13 cellular contexts compared by ENCODE assay signal in genomic region chr5:150989695-150990094, GRCh38. TPM values are rescaled to one million over a fixed set of nuclear protein-coding genes. Genes with fewer than 3 reads are reported as not detected.
DNase-seq lines count a peak whose midpoint lies in the region; ATAC-seq, FAIRE-seq and TF ChIP-seq lines count a peak whose summit lies in the region.
"Had no signal": no experiment of that assay in that cellular context is flagged by ENCODE, and none has a peak within 500 bp of the region (broad histone marks: within the 10 kb centered on the region; RNA-seq: fewer than 3 reads in every experiment).

No MANE protein-coding gene starts in this region.

- TF ChIP-seq EP300 in SK-N-SH (IDR thresholded peaks at IDR 0.05; ENCODE audit: borderline replicate concordance in 1 of 2, low read depth in 1 of 2, low read length in 1 of 2) (no peak), HepG2 (IDR thresholded peaks at IDR 0.05; ENCODE audit: low read depth in 2 of 2, low read length in 2 of 2) (no peak), HepG2 (CRISPR knock-in tag; IDR thresholded peaks at IDR 0.05; ENCODE audit: borderline replicate concordance) (no peak)

- FAIRE-seq in HepG2 (lab: Jason Lieb, UNC), result no peak

- H3F3A ChIP-seq in SK-N-SH (replicated peaks; ENCODE audit: insufficient read depth), result no peaks in the 10 kb centered on the region

- ATAC-seq in activated CD8-positive, alpha-beta T cell treated with anti-CD3 and anti-CD28 coated beads for 36 hours, result peak; percentile 49
- no peak for ATAC-seq in activated CD8-positive, alpha-beta T cell treated with anti-CD3 and anti-CD28 coated beads, Interleukin-2, amount 10 ng/mL, durations not matched to agents 7 days and 5 days
- ATAC-seq in HepG2 (peak; percentile 72), GM18511 (IDR thresholded peaks at IDR 0.05; ENCODE audit: unreplicated experiment) (no peak), HG03521 (IDR thresholded peaks at IDR 0.05; ENCODE audit: unreplicated experiment) (no peak), GM19035 (IDR thresholded peaks at IDR 0.05; ENCODE audit: unreplicated experiment) (no peak)

- BruUV-seq in HepG2 (replicated peaks; lab: Mats Ljungman, UMichigan), result no TSS peak

- H4K20me1 ChIP-seq in SK-N-SH (ENCODE audit: insufficient read depth) (no peaks in the 10 kb centered on the region), HepG2 (ENCODE audit: insufficient read depth, low read length) (no peaks in the 10 kb centered on the region)

- H3K9me3 ChIP-seq in SK-N-SH, result no peaks in the 10 kb centered on the region
- H3K9me3 ChIP-seq in HepG2 (ENCODE audit: low read length), result no peaks in the 10 kb centered on the region

- POLR2A ChIA-PET in activated CD8-positive, alpha-beta T cell treated with anti-CD3 and anti-CD28 coated beads for 36 hours (lab: Charles Lee), result no interaction called here
- POLR2A ChIA-PET in activated CD8-positive, alpha-beta T cell treated with anti-CD3 and anti-CD28 coated beads, Interleukin-2, amount 10 ng/mL, durations not matched to agents 7 days and 5 days (lab: Charles Lee), result no interaction called here
- POLR2A ChIA-PET in SK-N-SH (lab: Yijun Ruan, JAX), result no interaction called here
- POLR2A ChIA-PET in HepG2 (lab: Yijun Ruan, JAX), result no interaction called here

- H3K4me2 ChIP-seq in SK-N-SH (no peak overlapping the region), HepG2 (ENCODE audit: low read depth, low read length) (no peak overlapping the region)

- H3K4me1 Mint-ChIP-seq in activated CD8-positive, alpha-beta T cell treated with anti-CD3 and anti-CD28 coated beads for 36 hours (ENCODE audit: low read depth), result no peaks in the 10 kb centered on the region
- no peaks in the 10 kb centered on the region for H3K4me1 Mint-ChIP-seq in activated CD8-positive, alpha-beta T cell treated with anti-CD3 and anti-CD28 coated beads, Interleukin-2, amount 10 ng/mL, durations not matched to agents 7 days and 5 days (ENCODE audit: low read depth)
- H3K4me1 Mint-ChIP-seq in HFFc6 (ENCODE audit: low read depth), result no peaks in the 10 kb centered on the region

- no peak for TF ChIP-seq POLR2A in HepG2 (IDR thresholded peaks at IDR 0.05; ENCODE audit: insufficient read depth in 1 of 2, low read depth in 2 of 2, low read length in 2 of 2)

- intact Hi-C loops in activated CD8-positive, alpha-beta T cell treated with anti-CD3 and anti-CD28 coated beads for 36 hours (cut with micrococcal nuclease), result no loop called here
- intact Hi-C loops in HepG2 (cut with micrococcal nuclease; ENCODE audit: unreplicated experiment), result loop anchor here (5.0 kb wide), 1 partner anchor 187 kb away; no protein-coding TSS in a partner anchor

- H3K36me3 ChIP-seq in SK-N-SH (replicated peaks in 1 of 2; ENCODE audit: control insufficient read depth in 1 of 2, insufficient read depth in 2 of 2, low read length in 1 of 2) (no peaks in the 10 kb centered on the region), HepG2 (replicated peaks in 1 of 2; ENCODE audit: control insufficient read depth in 1 of 2, insufficient read depth in 2 of 2, low read length in 2 of 2) (no peaks in the 10 kb centered on the region)
- H3K36me3 ChIP-seq: sigmoid colon had no signal

- H3K9ac ChIP-seq in SK-N-SH, result no peak overlapping the region
- H3K9ac ChIP-seq in HepG2 (ENCODE audit: insufficient read depth, low read depth, low read length), result no peak overlapping the region

- in situ Hi-C loops in HepG2 (cut with HindIII; ENCODE audit: extremely low pct_ligation_motif_present, low pct_unique_long_range_greater_than_20kb), result no loop called here

- TF ChIP-seq CTCF in activated CD8-positive, alpha-beta T cell treated with anti-CD3 and anti-CD28 coated beads for 36 hours (IDR thresholded peaks at IDR 0.05), result peak; percentile 22
- TF ChIP-seq CTCF in HFFc6 (IDR thresholded peaks at IDR 0.05) (peak; percentile 47; the same call in 1 of the 2 replicates), SK-N-SH (IDR thresholded peaks at IDR 0.05) (peak; percentile 32), HepG2 (CRISPR knock-in tag; IDR thresholded peaks at IDR 0.05) (peak; percentile 62)

- H3K27me3 Mint-ChIP-seq in activated CD8-positive, alpha-beta T cell treated with anti-CD3 and anti-CD28 coated beads for 36 hours, result no peaks in the 10 kb centered on the region
- H3K27me3 Mint-ChIP-seq in activated CD8-positive, alpha-beta T cell treated with anti-CD3 and anti-CD28 coated beads, Interleukin-2, amount 10 ng/mL, durations not matched to agents 7 days and 5 days (ENCODE audit: low read depth), result no peaks in the 10 kb centered on the region
- no peaks in the 10 kb centered on the region; the same call in none of the 2 replicates for H3K27me3 Mint-ChIP-seq in HFFc6 (ENCODE audit: insufficient read depth)

- no peaks in the 10 kb centered on the region for H3K79me2 ChIP-seq in SK-N-SH (ENCODE audit: insufficient read depth)
- no peaks in the 10 kb centered on the region for H3K79me2 ChIP-seq in HepG2 (ENCODE audit: insufficient read depth, low read length)

- WGBS in SK-N-SH (ENCODE audit: low lambda C conversion rate), result 53% methylated on average over 3 of the region's 3 CpGs
- WGBS in HepG2 (ENCODE audit: low lambda C conversion rate), result 23% methylated on average over 3 of the region's 3 CpGs

- H3K4me1 ChIP-seq in SK-N-SH (ENCODE audit: control insufficient read depth in 1 of 2, insufficient read depth in 2 of 2, low read depth in 1 of 2, low read length in 1 of 2) (no peaks in the 10 kb centered on the region), HepG2 (ENCODE audit: insufficient read depth, low read length) (peaks cover 30% of the 10 kb centered on the region)
- H3K4me1 ChIP-seq: sigmoid colon had no signal

- no peak for TF ChIP-seq RAD21 in SK-N-SH (IDR thresholded peaks at IDR 0.05; ENCODE audit: low read length)
- no peak for TF ChIP-seq RAD21 in HepG2 (CRISPR knock-in tag; IDR thresholded peaks at IDR 0.05)

- CTCF ChIA-PET in activated CD8-positive, alpha-beta T cell treated with anti-CD3 and anti-CD28 coated beads for 36 hours (lab: Charles Lee), result interaction anchor here (1.2 to 1.6 kb wide), 3 partner anchors 10 to 53 kb away, joined by 3 to 5 read pairs (median 4); no protein-coding TSS in a partner anchor
- CTCF ChIA-PET in activated CD8-positive, alpha-beta T cell treated with anti-CD3 and anti-CD28 coated beads, Interleukin-2, amount 10 ng/mL, durations not matched to agents 7 days and 5 days (lab: Charles Lee), result interaction anchor here (0.6 to 1.3 kb wide), 2 partner anchors 188 to 431 kb away, joined by 3 read pairs; no protein-coding TSS in a partner anchor
- CTCF ChIA-PET in SK-N-SH (lab: Yijun Ruan, JAX) (interaction anchor here (1.0 kb wide), 1 partner anchor 62 kb away, joined by 3 read pairs; no protein-coding TSS in a partner anchor), HepG2 (lab: Yijun Ruan, JAX; ENCODE audit: low intra/inter-chr PET ratio, low total read pairs) (interaction anchor here (0.9 kb wide), 1 partner anchor 189 kb away, joined by 3 read pairs; no protein-coding TSS in a partner anchor)

- DNase-seq in activated CD8-positive, alpha-beta T cell treated with anti-CD3 and anti-CD28 coated beads for 36 hours, result peak; percentile 44
- no peak for DNase-seq in activated CD8-positive, alpha-beta T cell treated with anti-CD3 and anti-CD28 coated beads, Interleukin-2, amount 10 ng/mL, durations not matched to agents 7 days and 5 days
- DNase-seq in HFFc6 (no peak), SK-N-SH (no peak), HepG2 (ENCODE audit: low spot score) (no peak)
- DNase-seq: head of caudate nucleus, NCI-H226, sigmoid colon had no signal

- no peak overlapping the region for H3K4me3 Mint-ChIP-seq in activated CD8-positive, alpha-beta T cell treated with anti-CD3 and anti-CD28 coated beads for 36 hours
- no peak overlapping the region for H3K4me3 Mint-ChIP-seq in activated CD8-positive, alpha-beta T cell treated with anti-CD3 and anti-CD28 coated beads, Interleukin-2, amount 10 ng/mL, durations not matched to agents 7 days and 5 days
- no peak overlapping the region for H3K4me3 Mint-ChIP-seq in HFFc6
- H3K4me3 Mint-ChIP-seq: dendritic cell treated with granulocyte-macrophage colony-stimulating factor and Interleukin-4, amounts not matched to agents 40 ng/mL and 50 ng/mL, for 4 days had no signal

- no peak overlapping the region for H3K27ac ChIP-seq in SK-N-SH (ENCODE audit: low read depth in 2 of 2, low read length in 1 of 2)
- H3K27ac ChIP-seq in HepG2 (ENCODE audit: extremely low read length, insufficient read depth, low read length), result no peak overlapping the region
- H3K27ac ChIP-seq: sigmoid colon had no signal

- H3K9me2 ChIP-seq in SK-N-SH, result no peaks in the 10 kb centered on the region

- no peaks in the 10 kb centered on the region for H3K9me3 Mint-ChIP-seq in activated CD8-positive, alpha-beta T cell treated with anti-CD3 and anti-CD28 coated beads for 36 hours
- no peaks in the 10 kb centered on the region for H3K9me3 Mint-ChIP-seq in activated CD8-positive, alpha-beta T cell treated with anti-CD3 and anti-CD28 coated beads, Interleukin-2, amount 10 ng/mL, durations not matched to agents 7 days and 5 days (ENCODE audit: insufficient read depth)
- peaks cover 4% of the 10 kb centered on the region; the same call in 1 of the 2 replicates for H3K9me3 Mint-ChIP-seq in HFFc6

- no peak overlapping the region for H2AFZ ChIP-seq in SK-N-SH (ENCODE audit: low read depth)
- no peak overlapping the region for H2AFZ ChIP-seq in HepG2 (ENCODE audit: low read length)

- H3K27me3 ChIP-seq in SK-N-SH (ENCODE audit: insufficient read depth) (no peaks in the 10 kb centered on the region), HepG2 (ENCODE audit: control insufficient read depth in 1 of 2, insufficient read depth in 2 of 2, low read length in 2 of 2) (peaks cover 0 to 3% of the 10 kb centered on the region in 2 experiments; a peak in 3 of 5 replicates)
- H3K27me3 ChIP-seq: sigmoid colon had no signal

- no peak overlapping the region for H3K27ac Mint-ChIP-seq in activated CD8-positive, alpha-beta T cell treated with anti-CD3 and anti-CD28 coated beads for 36 hours
- H3K27ac Mint-ChIP-seq in activated CD8-positive, alpha-beta T cell treated with anti-CD3 and anti-CD28 coated beads, Interleukin-2, amount 10 ng/mL, durations not matched to agents 7 days and 5 days, result no peak overlapping the region
- no peak overlapping the region for H3K27ac Mint-ChIP-seq in HFFc6
- H3K27ac Mint-ChIP-seq: dendritic cell treated with granulocyte-macrophage colony-stimulating factor and Interleukin-4, amounts not matched to agents 40 ng/mL and 50 ng/mL, for 4 days had no signal

- H3K4me3 ChIP-seq in SK-N-SH (ENCODE audit: low read depth in 2 of 2, low read length in 1 of 2) (no peak overlapping the region), HepG2 (replicated peaks in 1 of 3; ENCODE audit: insufficient read depth in 1 of 3, low read depth in 2 of 3, low read length in 3 of 3) (no peak overlapping the region)
- H3K4me3 ChIP-seq: sigmoid colon had no signal

- H3K36me3 Mint-ChIP-seq in activated CD8-positive, alpha-beta T cell treated with anti-CD3 and anti-CD28 coated beads for 36 hours (ENCODE audit: low read depth), result no peaks in the 10 kb centered on the region
- H3K36me3 Mint-ChIP-seq in activated CD8-positive, alpha-beta T cell treated with anti-CD3 and anti-CD28 coated beads, Interleukin-2, amount 10 ng/mL, durations not matched to agents 7 days and 5 days (ENCODE audit: low read depth), result peaks cover 2% of the 10 kb centered on the region
- H3K36me3 Mint-ChIP-seq in HFFc6 (ENCODE audit: low read depth), result peaks cover 5% of the 10 kb centered on the region; the same call in 1 of the 2 replicates

RNA-seq across cellular contexts. Expression of gene GPX3, which starts 30.7 kb away (rescaled TPM):
- not detected for total RNA-seq in activated CD8-positive, alpha-beta T cell treated with anti-CD3 and anti-CD28 coated beads for 36 hours
- total RNA-seq in activated CD8-positive, alpha-beta T cell treated with anti-CD3 and anti-CD28 coated beads, Interleukin-2, amount 10 ng/mL, durations not matched to agents 7 days and 5 days, result not detected
- 1 to 10 TPM in 1 of 6 experiments, under 1 TPM in 5; 0.66 to 1.2 (median 0.77) TPM for total RNA-seq in HFFc6 (2021; fragmentation: NEBNext Ultra II Directional; extraction: Animal tissue kit (Norgen Biotek cat#: 25700))
- polyA plus RNA-seq in SK-N-SH (2012; rRNA removed) (3.2 and 3.8 TPM in 2 replicates), HepG2 (2011; rRNA removed) (1,506 and 1,892 TPM in 2 replicates)
- 2.9 and 3.5 TPM in 2 replicates for polyA plus RNA-seq in SK-N-SH (2012; cell fraction: cytosol; rRNA removed)
- 0.77 and 1.1 TPM in 2 replicates for polyA plus RNA-seq in SK-N-SH (2012; cell fraction: nucleus; rRNA removed)
- total RNA-seq in HepG2 (2016; rRNA removed; fragmentation: Illumina TruSeq; extraction: Trizol), result 31.9 and 33.8 TPM in 2 replicates
- 15.0 and 22.4 TPM in 2 replicates for total RNA-seq in HepG2 (2016; cell fraction: cytosol; rRNA removed; fragmentation: Illumina TruSeq; extraction: Trizol; ENCODE audit: low read depth)
- 27.5 and 35.1 TPM in 2 replicates for total RNA-seq in HepG2 (2016; cell fraction: insoluble cytoplasmic fraction; rRNA removed; fragmentation: Illumina TruSeq; extraction: Trizol)
- total RNA-seq in HepG2 (2016; cell fraction: membrane; rRNA removed; fragmentation: Illumina TruSeq; extraction: Trizol), result 43.3 and 53.5 TPM in 2 replicates
- total RNA-seq in HepG2 (2016; cell fraction: nucleus; rRNA removed; fragmentation: Illumina TruSeq; extraction: Trizol), result 37.4 and 44.4 TPM in 2 replicates
- polyA plus RNA-seq in HepG2 (2011; cell fraction: cytosol; rRNA removed), result 1,827 and 1,911 TPM in 2 replicates
- polyA plus RNA-seq in HepG2 (2011; cell fraction: nucleus; rRNA removed), result 579 and 581 TPM in 2 replicates
- polyA plus RNA-seq in HepG2 (2012), result 440 and 606 TPM in 2 replicates
- 58.7 and 88.7 TPM in 2 replicates for polyA plus RNA-seq in HepG2 (2016; cell fraction: cytosol; fragmentation: Illumina TruSeq; extraction: Trizol; ENCODE audit: low read depth)
- polyA plus RNA-seq in HepG2 (2016; cell fraction: insoluble cytoplasmic fraction; fragmentation: Illumina TruSeq; extraction: Trizol; ENCODE audit: low read depth), result 65.0 and 89.5 TPM in 2 replicates
- polyA plus RNA-seq in HepG2 (2016; cell fraction: membrane; fragmentation: Illumina TruSeq; extraction: Trizol; ENCODE audit: low read depth), result 111 and 130 TPM in 2 replicates
- polyA plus RNA-seq in HepG2 (2016; cell fraction: nucleus; fragmentation: Illumina TruSeq; extraction: Trizol; ENCODE audit: insufficient read depth, low read depth), result 94.5 and 99.0 TPM in 2 replicates
- 1.3 and 2,208 TPM in 2 replicates for polyA minus RNA-seq in HepG2 (2011; rRNA and poly(A)+ RNA removed; ENCODE audit: low replicate concordance)
- polyA minus RNA-seq in HepG2 (2011; cell fraction: cytosol; rRNA and poly(A)+ RNA removed), result 329 and 350 TPM in 2 replicates
- polyA minus RNA-seq in HepG2 (2011; cell fraction: nucleus; rRNA and poly(A)+ RNA removed), result 159 and 243 TPM in 2 replicates
- total RNA-seq: T-helper 1 cell treated with Interleukin-12 subunit alpha and Interleukin-12 subunit beta and Interleukin-4 antibody, amounts not matched to agents 30 ng/mL and 1 ng/mL, for 36 hours had no signal

Comparison
In these comparisons a context has a peak if more than half of its experiments do, and no peak if none do; other contexts are left out.
1. ATAC-seq: peak in activated CD8-positive, alpha-beta T cell treated with anti-CD3 and anti-CD28 coated beads for 36 hours (single experiment) and HepG2 (single experiment); none in activated CD8-positive, alpha-beta T cell treated with anti-CD3 and anti-CD28 coated beads, Interleukin-2, amount 10 ng/mL, durations not matched to agents 7 days and 5 days (single experiment), GM18511 (single experiment), HG03521 (single experiment) and GM19035 (single experiment).
2. RNA of gene GPX3, which starts 30.7 kb away (total RNA-seq): 15.0 to 53.5 TPM in HepG2; 0.66 to 1.2 TPM in HFFc6, not detected in activated CD8-positive, alpha-beta T cell treated with anti-CD3 and anti-CD28 coated beads for 36 hours and not detected in activated CD8-positive, alpha-beta T cell treated with anti-CD3 and anti-CD28 coated beads, Interleukin-2, amount 10 ng/mL, durations not matched to agents 7 days and 5 days; every median in the first group is over 4 times any median in the second.
3. Peak in every context shown above with its lines, with median percentiles within 50 percentile points of each other: CTCF ChIP-seq.